Comparison of ENCODE assay signal across 15 cellular contexts in the genomic region with DNA sequence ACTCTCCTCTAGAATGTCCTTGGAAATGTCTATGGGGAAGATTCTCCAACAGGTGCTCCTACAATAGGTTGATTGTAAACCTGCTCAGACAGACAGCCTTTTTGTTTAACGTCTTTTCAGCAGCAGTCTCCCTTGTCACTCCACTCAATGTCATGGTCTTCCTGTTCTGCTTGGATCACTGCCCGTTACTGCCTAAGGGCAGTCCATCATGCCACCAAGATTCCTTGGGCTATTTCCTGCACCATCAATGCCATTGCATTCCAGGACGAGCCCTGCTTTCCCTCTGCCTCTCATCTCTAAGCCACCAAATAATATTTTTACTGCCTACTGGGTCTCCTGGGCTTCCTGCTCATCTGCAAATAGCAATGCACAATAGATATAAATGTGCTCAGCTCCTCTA.
DNase-seq lines count a peak whose midpoint lies in the region; ATAC-seq and TF ChIP-seq lines count a peak whose summit lies in the region.
"Had no signal": no experiment of that assay in that cellular context is flagged by ENCODE, and none has a peak within 500 bp of the region (broad histone marks: within the 10 kb centered on the region; RNA-seq: fewer than 3 reads in every experiment).

No MANE protein-coding gene starts in this region.

- H3K4me3 Mint-ChIP-seq in MCF 10A (ENCODE audit: unreplicated experiment): no peak overlapping the region
- H3K4me3 Mint-ChIP-seq: CD8-positive, alpha-beta memory T cell; GM23338 had no signal

- ATAC-seq in mucosa of descending colon: peak; percentile 78
- ATAC-seq: GM23338, HCT116 had no signal

- H3K4me1 ChIP-seq in breast epithelium (no peaks in the 10 kb centered on the region), SJCRH30 (peaks cover 14% of the 10 kb centered on the region), mucosa of descending colon (ENCODE audit: low read depth) (peaks cover 17% of the 10 kb centered on the region)

- CTCF ChIA-PET in MCF 10A (lab: Yijun Ruan, JAX): no interaction called here

- H3K9me3 Mint-ChIP-seq in MCF 10A (ENCODE audit: unreplicated experiment): peaks cover 9% of the 10 kb centered on the region
- H3K9me3 Mint-ChIP-seq: CD8-positive, alpha-beta memory T cell had no signal

- peaks cover 18% of the 10 kb centered on the region for H3K4me1 Mint-ChIP-seq in MCF 10A (ENCODE audit: insufficient read depth, unreplicated experiment)
- H3K4me1 Mint-ChIP-seq: CD8-positive, alpha-beta memory T cell; GM23338 had no signal

- no peak for TF ChIP-seq POLR2A in breast epithelium (IDR thresholded peaks at IDR 0.05)

- H3K36me3 ChIP-seq in breast epithelium (no peaks in the 10 kb centered on the region), SJCRH30 (no peaks in the 10 kb centered on the region), mucosa of descending colon (ENCODE audit: low read depth) (no peaks in the 10 kb centered on the region)

- no TSS peak for BruUV-seq in MCF 10A (replicated peaks; lab: Mats Ljungman, UMichigan)

- H3K27ac ChIP-seq in breast epithelium (no peak overlapping the region), SJCRH30 (peak overlapping the region; percentile 43)
- H3K27ac ChIP-seq: C4-2B had no signal

- intact Hi-C loops in MCF 10A (cut with micrococcal nuclease) (no loop called here), breast epithelium (cut with DNase I; ENCODE audit: low total_unique reads) (no loop called here), mucosa of descending colon (cut with DNase I, micrococcal nuclease) (no loop called here)

- H3K27me3 ChIP-seq in breast epithelium (no peaks in the 10 kb centered on the region), SJCRH30 (no peaks in the 10 kb centered on the region)

- peak overlapping the region; percentile 5 for H3K27ac Mint-ChIP-seq in MCF 10A (ENCODE audit: low read depth, unreplicated experiment)
- H3K27ac Mint-ChIP-seq: CD8-positive, alpha-beta memory T cell; GM23338 had no signal

- H3K9me3 ChIP-seq in breast epithelium (peaks cover 7 to 13% of the 10 kb centered on the region in 2 donors), SJCRH30 (replicated peaks) (no peaks in the 10 kb centered on the region), mucosa of descending colon (peaks cover 2% of the 10 kb centered on the region)

- DNase-seq in MCF 10A (ENCODE audit: unreplicated experiment): no peak
- no peak for DNase-seq in breast epithelium (ENCODE audit: low spot score in 2 of 2)
- DNase-seq in SJCRH30: peak; percentile 55 to 80
- DNase-seq in mucosa of descending colon: peak in 1 of 3 donors; percentile 54
- DNase-seq in LoVo (ENCODE audit: low spot score): no peak
- DNase-seq in NCI-H2196 treated with DMSO at 0.1 percent for 48 hours (lab: John Stamatoyannopoulos, UW; ENCODE audit: unreplicated experiment): no peak
- DNase-seq in NCI-H1105 (lab: John Stamatoyannopoulos, UW): no peak
- DNase-seq: CD8-positive, alpha-beta memory T cell; NCI-H1105 treated with DMSO at 0.1 percent for 48 hours; NCI-H2081 treated with DMSO at 0.1 percent for 48 hours; NCI-H69; SIG-M5 had no signal

- POLR2A ChIA-PET in MCF 10A (lab: Yijun Ruan, JAX): no interaction called here

- no peaks in the 10 kb centered on the region for H3K27me3 Mint-ChIP-seq in MCF 10A (ENCODE audit: insufficient read depth, unreplicated experiment)

- H3K4me3 ChIP-seq in breast epithelium (no peak overlapping the region), SJCRH30 (no peak overlapping the region), mucosa of descending colon (no peak overlapping the region)
- H3K4me3 ChIP-seq: GM23338 had no signal

- TF ChIP-seq CTCF in MCF 10A (IDR thresholded peaks at IDR 0.05; ENCODE audit: unreplicated experiment) (no peak), breast epithelium (IDR thresholded peaks at IDR 0.05) (no peak), mucosa of descending colon (IDR thresholded peaks at IDR 0.05) (no peak)

- no peaks in the 10 kb centered on the region for H3K36me3 Mint-ChIP-seq in MCF 10A (ENCODE audit: insufficient read depth, unreplicated experiment)
- H3K36me3 Mint-ChIP-seq: CD8-positive, alpha-beta memory T cell had no signal

Comparison
In these comparisons a context has a peak if more than half of its experiments do, and no peak if none do; other contexts are left out.
1. DNase-seq: peak in SJCRH30 (2 of 2); none in MCF 10A (single experiment), breast epithelium (0 of 2), LoVo (single experiment), NCI-H2196 treated with DMSO at 0.1 percent for 48 hours (single experiment) and NCI-H1105 (single experiment).